16 cellular contexts compared by ENCODE assay signal in genomic region chr5:2562036-2562435, GRCh38.
DNase-seq lines count a peak whose midpoint lies in the region; TF ChIP-seq lines count a peak whose summit lies in the region.
"Had no signal": no experiment of that assay in that cellular context is flagged by ENCODE, and none has a peak within 500 bp of the region (broad histone marks: within the 10 kb centered on the region; RNA-seq: fewer than 3 reads in every experiment).

No MANE protein-coding gene starts in this region.

- no peak for TF ChIP-seq CTCF in left ventricle myocardium inferior (IDR thresholded peaks at IDR 0.05; ENCODE audit: borderline replicate concordance)
- no peak for TF ChIP-seq CTCF in coronary artery (IDR thresholded peaks at IDR 0.05)

- H3K27ac ChIP-seq in left ventricle myocardium inferior (replicated peaks) (no peak overlapping the region), coronary artery (no peak overlapping the region), caudate nucleus (ENCODE audit: low read depth, low read length) (no peak overlapping the region)
- H3K27ac ChIP-seq: 22Rv1; BLaER1 treated with 17β-estradiol and CSF1 and Interleukin-3, amounts not matched to agents 10 nM and 100 nM had no signal

- intact Hi-C loops in cardiac septum (cut with DNase I): no loop called here
- intact Hi-C loops in left ventricle myocardium inferior (cut with micrococcal nuclease): no loop called here

- peaks cover 1% of the 10 kb centered on the region for H3K9me3 ChIP-seq in left ventricle myocardium inferior (replicated peaks)

- DNase-seq in cardiac septum (ENCODE audit: low spot score) (peak; percentile 66), left ventricle myocardium inferior (no peak), coronary artery (ENCODE audit: low spot score) (peak; percentile 43), islet precursor cell (peak; percentile 29), NCI-H146 (lab: John Stamatoyannopoulos, UW) (no peak), caudate nucleus (lab: John Stamatoyannopoulos, UW) (no peak)
- no peak for DNase-seq in activated CD4-positive, alpha-beta T cell treated with anti-CD3 and anti-CD28 coated beads for 4 hours
- DNase-seq: CD4-positive, alpha-beta T cell; CD8-positive, alpha-beta memory T cell; DMS 273 treated with DMSO at 0.1 percent for 48 hours; DMS79; GF-D8; H9 had no signal

- H3K27me3 ChIP-seq in left ventricle myocardium inferior (ENCODE audit: low read depth): peaks cover 10% of the 10 kb centered on the region
- H3K27me3 ChIP-seq: BLaER1 treated with 17β-estradiol and CSF1 and Interleukin-3, amounts not matched to agents 10 nM and 100 nM had no signal

- H3K4me1 ChIP-seq in left ventricle myocardium inferior: no peaks in the 10 kb centered on the region
- H3K4me1 ChIP-seq: BLaER1 treated with 17β-estradiol and CSF1 and Interleukin-3, amounts not matched to agents 10 nM and 100 nM had no signal

- H3K36me3 ChIP-seq in left ventricle myocardium inferior: no peaks in the 10 kb centered on the region
- H3K36me3 ChIP-seq: BLaER1 treated with 17β-estradiol and CSF1 and Interleukin-3, amounts not matched to agents 10 nM and 100 nM had no signal

- H3K4me3 ChIP-seq in left ventricle myocardium inferior (no peak overlapping the region), coronary artery (no peak overlapping the region)
- H3K4me3 ChIP-seq: BLaER1 treated with 17β-estradiol and CSF1 and Interleukin-3, amounts not matched to agents 10 nM and 100 nM; GM23338 had no signal

Comparison
In these comparisons a context has a peak if more than half of its experiments do, and no peak if none do; other contexts are left out.
1. DNase-seq: peak in cardiac septum (single experiment), coronary artery (single experiment) and islet precursor cell (single experiment); none in left ventricle myocardium inferior (single experiment), NCI-H146 (single experiment), activated CD4-positive, alpha-beta T cell treated with anti-CD3 and anti-CD28 coated beads for 4 hours (0 of 2) and caudate nucleus (0 of 61).